ENCODE assay signal across 9 cellular contexts in the genomic region with DNA sequence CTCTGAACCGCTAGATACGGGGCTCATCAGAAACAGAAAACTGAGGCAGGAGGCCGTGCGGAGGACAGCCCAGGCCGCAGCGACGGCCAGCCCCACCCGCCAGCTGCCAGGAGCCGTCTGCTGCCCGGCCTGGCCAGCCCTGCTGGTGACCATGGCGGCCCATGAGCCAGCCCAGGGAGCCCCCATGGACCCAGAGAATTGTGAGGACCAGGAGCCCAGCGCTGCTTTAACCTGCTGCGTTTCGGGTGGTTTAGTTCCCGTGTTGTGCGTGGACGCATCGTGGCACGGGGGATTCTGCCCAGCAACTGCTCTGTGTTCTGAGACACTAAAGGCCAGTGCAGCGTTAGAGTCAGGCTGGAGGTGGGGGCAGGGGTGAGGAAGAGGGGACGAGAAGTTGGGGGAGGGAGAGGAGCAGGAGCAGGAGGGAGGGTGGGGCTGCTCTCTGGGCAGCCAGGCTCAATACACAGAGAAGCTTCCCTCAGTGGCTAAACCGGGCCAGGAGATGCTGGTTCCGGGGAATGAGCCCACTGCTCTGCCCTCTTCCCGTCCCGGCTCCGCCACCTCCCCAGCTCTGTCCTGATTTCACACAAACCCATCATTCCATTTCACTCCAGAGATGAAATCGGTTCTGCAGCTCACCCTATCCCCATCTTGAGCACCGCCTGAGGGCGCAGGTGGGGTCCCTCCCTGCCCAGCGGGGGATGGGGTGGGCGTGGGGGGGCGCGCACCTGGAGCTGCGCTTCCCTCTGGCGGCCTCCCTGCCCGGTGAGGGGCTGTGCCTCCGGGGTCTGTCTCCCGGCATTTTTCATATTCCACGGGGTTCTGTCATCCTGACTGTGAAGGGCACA. TPM values are rescaled to one million over a fixed set of nuclear protein-coding genes. Genes with fewer than 3 reads are reported as not detected.
DNase-seq lines count a peak whose midpoint lies in the region; ATAC-seq, FAIRE-seq and TF ChIP-seq lines count a peak whose summit lies in the region.
"Had no signal": no experiment of that assay in that cellular context is flagged by ENCODE, and none has a peak within 500 bp of the region (broad histone marks: within the 10 kb centered on the region; RNA-seq: fewer than 3 reads in every experiment).

No MANE protein-coding gene starts in this region.

- intact Hi-C loops in CD4-positive, alpha-beta memory T cell (cut with micrococcal nuclease), result loop anchor here (1.0 kb wide), 5 partner anchors 10 to 301 kb away; a partner anchor contains a TSS
- intact Hi-C loops in OCI-LY7 (cut with micrococcal nuclease; ENCODE audit: unreplicated experiment), result no loop called here
- intact Hi-C loops in endothelial cell of umbilical vein (cut with micrococcal nuclease), result no loop called here

- CTCF ChIA-PET in CD4-positive, alpha-beta memory T cell (lab: Charles Lee; ENCODE audit: partially characterized antibody), result interaction anchor here (1.1 to 4.6 kb wide), 4 partner anchors 9 to 42 kb away, joined by 3 to 14 read pairs (median 6); no protein-coding TSS in a partner anchor
- CTCF ChIA-PET in OCI-LY7 (lab: Charles Lee; ENCODE audit: unreplicated experiment) (interaction anchor here (0.6 kb wide), 1 partner anchor 986 kb away, joined by 3 read pairs; no protein-coding TSS in a partner anchor), endothelial cell of umbilical vein (lab: Charles Lee) (interaction anchor here (1.4 to 1.6 kb wide), 2 partner anchors 35 to 226 kb away, joined by 3 to 5 read pairs; no protein-coding TSS in a partner anchor)

- H3K79me2 ChIP-seq in OCI-LY7 (ENCODE audit: insufficient read depth, low read depth, low read length), result no peaks in the 10 kb centered on the region
- no peaks in the 10 kb centered on the region for H3K79me2 ChIP-seq in endothelial cell of umbilical vein (ENCODE audit: control insufficient read depth, insufficient read depth, low read length)

- FAIRE-seq in endothelial cell of umbilical vein (lab: Jason Lieb, UNC), result no peak

- BruUV-seq in OCI-LY7 (replicated peaks; lab: Mats Ljungman, UMichigan), result no TSS peak
- BruUV-seq in endothelial cell of umbilical vein (replicated peaks; lab: Mats Ljungman, UMichigan), result no TSS peak

- 0 out of 2 replicates have a peak overlapping the region, but pooled peaks have one; percentile 41 for H3K4me2 ChIP-seq in OCI-LY7 (ENCODE audit: low read length)
- H3K4me2 ChIP-seq in endothelial cell of umbilical vein (ENCODE audit: insufficient read depth, low read length), result peak overlapping the region; percentile 23

- H3K27me3 Mint-ChIP-seq in CD4-positive, alpha-beta memory T cell, result no peaks in the 10 kb centered on the region
- peaks cover 9% of the 10 kb centered on the region for H3K27me3 Mint-ChIP-seq in endothelial cell (ENCODE audit: unreplicated experiment)

- H3K27me3 ChIP-seq in CD4-positive, alpha-beta memory T cell (ENCODE audit: insufficient read depth, low read length), result no peaks in the 10 kb centered on the region
- H3K27me3 ChIP-seq in endothelial cell of umbilical vein (ENCODE audit: control insufficient read depth in 2 of 2, insufficient read depth in 2 of 2, low read length in 2 of 2), result peaks cover 0 to 5% of the 10 kb centered on the region in 2 experiments
- H3K27me3 ChIP-seq in neutrophil, result peaks cover 90% of the 10 kb centered on the region

- H3K4me1 Mint-ChIP-seq in CD4-positive, alpha-beta memory T cell, result peaks cover 23 to 65% (median 41%) of the 10 kb centered on the region in 4 donors
- peaks cover 7% of the 10 kb centered on the region for H3K4me1 Mint-ChIP-seq in endothelial cell (ENCODE audit: unreplicated experiment)

- peak overlapping the region; percentile 89 to 98 (median 96) for H3K4me3 Mint-ChIP-seq in CD4-positive, alpha-beta memory T cell
- no peak overlapping the region for H3K4me3 Mint-ChIP-seq in endothelial cell (ENCODE audit: unreplicated experiment)

- peak overlapping the region; percentile 88 to 99 (median 96) for H3K27ac Mint-ChIP-seq in CD4-positive, alpha-beta memory T cell
- no peak overlapping the region for H3K27ac Mint-ChIP-seq in endothelial cell (ENCODE audit: unreplicated experiment)

- ATAC-seq in activated CD4-positive, CD25-positive, alpha-beta regulatory T cell treated with anti-CD3 and anti-CD28 coated beads, Interleukin-2, amount 50 U/mL, for 24 hours, result no peak
- ATAC-seq in GM18858 (IDR thresholded peaks at IDR 0.05; ENCODE audit: unreplicated experiment), result no peak

- peaks cover 49% of the 10 kb centered on the region for H3K4me1 ChIP-seq in CD4-positive, alpha-beta memory T cell (ENCODE audit: insufficient read depth, low read length)
- H3K4me1 ChIP-seq in OCI-LY7 (ENCODE audit: insufficient read depth, low read length, poor library complexity, severe bottlenecking) (no peaks in the 10 kb centered on the region), endothelial cell of umbilical vein (ENCODE audit: control insufficient read depth, extremely low read depth, insufficient read depth, low read length) (peaks cover 8% of the 10 kb centered on the region), neutrophil (ENCODE audit: control insufficient read depth in 1 of 2, insufficient read depth in 1 of 2, low read depth in 1 of 2, low read length in 1 of 2) (peaks cover 21 to 28% of the 10 kb centered on the region in 2 experiments)

- H3K4me3 ChIP-seq in CD4-positive, alpha-beta memory T cell (ENCODE audit: low read length in 2 of 2), result peak overlapping the region; percentile 34 to 71
- H3K4me3 ChIP-seq in OCI-LY7 (ENCODE audit: low read depth, low read length, poor library complexity, severe bottlenecking) (no peak overlapping the region), endothelial cell of umbilical vein (replicated peaks in 1 of 3; ENCODE audit: insufficient read depth in 1 of 3, low read depth in 1 of 3, low read length in 3 of 3) (peak overlapping the region in 1 of 3 experiments; percentile 44), neutrophil (ENCODE audit: low read depth in 1 of 2, low read length in 1 of 2) (peak overlapping the region; percentile 68 to 78)

- TF ChIP-seq POLR2A in endothelial cell of umbilical vein (IDR thresholded peaks at IDR 0.05; ENCODE audit: low read depth, low read length), result no peak

- H3K36me3 ChIP-seq in CD4-positive, alpha-beta memory T cell (ENCODE audit: insufficient read depth, low read length), result no peaks in the 10 kb centered on the region
- H3K36me3 ChIP-seq in OCI-LY7 (ENCODE audit: insufficient read depth, low read length) (no peaks in the 10 kb centered on the region), endothelial cell of umbilical vein (ENCODE audit: control insufficient read depth in 2 of 2, extremely low read depth in 1 of 2, insufficient read depth in 2 of 2, low read length in 2 of 2) (no peaks in the 10 kb centered on the region), neutrophil (no peaks in the 10 kb centered on the region)

- peak overlapping the region; percentile 74 for H3K27ac ChIP-seq in CD4-positive, alpha-beta memory T cell (ENCODE audit: low read depth, low read length)
- H3K27ac ChIP-seq in OCI-LY7 (ENCODE audit: low read depth, low read length, poor library complexity, severe bottlenecking) (no peak overlapping the region), endothelial cell of umbilical vein (ENCODE audit: insufficient read depth, low read depth, low read length) (no peak overlapping the region), neutrophil (peak overlapping the region; percentile 82)

- H3K36me3 Mint-ChIP-seq in CD4-positive, alpha-beta memory T cell, result peaks cover 5 to 9% of the 10 kb centered on the region in 2 donors
- H3K36me3 Mint-ChIP-seq in endothelial cell (ENCODE audit: low read depth, unreplicated experiment), result no peaks in the 10 kb centered on the region

- no peak for TF ChIP-seq CTCF in OCI-LY7 (conservative IDR thresholded peaks at IDR 0.05; ENCODE audit: low read length)
- TF ChIP-seq CTCF in endothelial cell of umbilical vein (IDR thresholded peaks at IDR 0.05; ENCODE audit: extremely low read depth in 1 of 2, insufficient read depth in 1 of 2, low read depth in 1 of 2, low read length in 2 of 2), result no peak
- TF ChIP-seq CTCF in neutrophil (IDR thresholded peaks at IDR 0.05), result no peak
- TF ChIP-seq CTCF in endothelial cell (IDR thresholded peaks at IDR 0.05; ENCODE audit: unreplicated experiment), result no peak

- H3K9me2 ChIP-seq in OCI-LY7 (ENCODE audit: insufficient read depth, low read length), result no peaks in the 10 kb centered on the region

- no peaks in the 10 kb centered on the region for H3K9me1 ChIP-seq in endothelial cell of umbilical vein (replicated peaks; ENCODE audit: control insufficient read depth, extremely low read depth, insufficient read depth, low read length)

- H3K9me3 Mint-ChIP-seq in CD4-positive, alpha-beta memory T cell, result peaks cover 0 to 17% (median 7%) of the 10 kb centered on the region in 8 donors
- H3K9me3 Mint-ChIP-seq in endothelial cell (ENCODE audit: unreplicated experiment), result no peaks in the 10 kb centered on the region

- H3K9me3 ChIP-seq in CD4-positive, alpha-beta memory T cell (ENCODE audit: control insufficient read depth in 1 of 2, low read length in 2 of 2), result peaks cover 0 to 1% of the 10 kb centered on the region in 2 donors
- H3K9me3 ChIP-seq in OCI-LY7 (ENCODE audit: low read length) (no peaks in the 10 kb centered on the region), endothelial cell of umbilical vein (replicated peaks; ENCODE audit: control insufficient read depth, insufficient read depth, low read length) (no peaks in the 10 kb centered on the region), neutrophil (peaks cover 5% of the 10 kb centered on the region)

- H2AFZ ChIP-seq in OCI-LY7 (ENCODE audit: low read length) (no peak overlapping the region), endothelial cell of umbilical vein (ENCODE audit: low read depth, low read length) (peak overlapping the region; percentile 50)

- in situ Hi-C loops in KBM-7 (cut with MboI; ENCODE audit: low pct_unique_long_range_greater_than_20kb, low sequenced_read_pairs), result no loop called here

- H4K20me1 ChIP-seq in OCI-LY7 (ENCODE audit: insufficient read depth, low read length) (no peaks in the 10 kb centered on the region), endothelial cell of umbilical vein (replicated peaks; ENCODE audit: control insufficient read depth, extremely low read depth, insufficient read depth, low read length) (no peaks in the 10 kb centered on the region)

- dilution Hi-C loops in endothelial cell of umbilical vein (cut with MboI; ENCODE audit: extremely low pct_ligation_motif_present, low sequenced_read_pairs), result no loop called here

- H3K9ac ChIP-seq in endothelial cell of umbilical vein (replicated peaks; ENCODE audit: extremely low read depth, insufficient read depth, low read length), result no peak overlapping the region

- DNase-seq in CD4-positive, alpha-beta memory T cell, result peak in 1 of 5 donors; percentile 22
- DNase-seq in OCI-LY7 (ENCODE audit: low spot score), result no peak
- DNase-seq in endothelial cell of umbilical vein (ENCODE audit: low read depth, low spot score), result no peak
- DNase-seq in endothelial cell (ENCODE audit: low spot score), result no peak
- DNase-seq in KBM-7, result no peak
- DNase-seq: NCI-H446 had no signal

- POLR2A ChIA-PET in CD4-positive, alpha-beta memory T cell (lab: Charles Lee; ENCODE audit: partially characterized antibody), result interaction anchor here (0.6 to 2.3 kb wide), 12 partner anchors 10 to 301 kb away, joined by 3 to 37 read pairs (median 4); a partner anchor contains a TSS
- POLR2A ChIA-PET in OCI-LY7 (lab: Charles Lee) (no interaction called here), endothelial cell of umbilical vein (lab: Charles Lee) (no interaction called here)

RNA-seq across cellular contexts. Expression of a gene that starts 44.4 kb away (rescaled TPM):
- 10 to 100 TPM; 17.0 to 18.5 TPM for total RNA-seq in CD4-positive, alpha-beta memory T cell
- polyA plus RNA-seq in CD4-positive, alpha-beta memory T cell, result 10 to 100 TPM; 13.9 to 26.0 TPM
- 25.0 and 31.0 TPM in 2 replicates for total RNA-seq in OCI-LY7 (2014; rRNA removed; shearing (Covaris generic))
- total RNA-seq in OCI-LY7 (2022), result 43.7 and 47.6 TPM in 2 replicates
- 28.0 and 29.4 TPM in 2 replicates for total RNA-seq in endothelial cell of umbilical vein
- polyA plus RNA-seq in endothelial cell of umbilical vein, result 19.4 and 20.7 TPM in 2 replicates
- 11.6 and 11.8 TPM in 2 replicates for polyA plus RNA-seq in endothelial cell of umbilical vein (2011; cell fraction: cytosol; rRNA removed)
- 14.6 and 15.6 TPM in 2 replicates for polyA plus RNA-seq in endothelial cell of umbilical vein (2011; cell fraction: nucleus; rRNA removed)
- polyA plus RNA-seq in endothelial cell of umbilical vein (2012), result 18.8 and 21.7 TPM in 2 replicates
- 4.6 and 6.2 TPM in 2 replicates for polyA minus RNA-seq in endothelial cell of umbilical vein
- 14.8 TPM for polyA minus RNA-seq in endothelial cell of umbilical vein (2011; cell fraction: cytosol; rRNA and poly(A)+ RNA removed)
- 2.7 and 5.1 TPM in 2 replicates for polyA minus RNA-seq in endothelial cell of umbilical vein (2011; cell fraction: nucleus; rRNA and poly(A)+ RNA removed)
- total RNA-seq in endothelial cell (ENCODE audit: unreplicated experiment), result 18.2 TPM

RNA-seq across cellular contexts. Expression of a gene that starts 44.6 kb away (rescaled TPM):
- 10 to 100 TPM; 42.1 to 42.9 TPM for total RNA-seq in CD4-positive, alpha-beta memory T cell
- polyA plus RNA-seq in CD4-positive, alpha-beta memory T cell, result 10 to 100 TPM in 1 of 2 donors, 1 to 10 TPM in 1; 4.0 to 13.0 TPM
- total RNA-seq in OCI-LY7 (2014; rRNA removed; shearing (Covaris generic)), result 46.2 and 47.1 TPM in 2 replicates
- total RNA-seq in OCI-LY7 (2022) (63.1 and 63.5 TPM in 2 replicates), endothelial cell of umbilical vein (23.5 and 27.2 TPM in 2 replicates), endothelial cell (ENCODE audit: unreplicated experiment) (16.1 TPM)
- polyA plus RNA-seq in endothelial cell of umbilical vein, result 10.9 and 11.4 TPM in 2 replicates
- 10.2 and 13.6 TPM in 2 replicates for polyA plus RNA-seq in endothelial cell of umbilical vein (2011; cell fraction: cytosol; rRNA removed)
- 50.7 and 55.5 TPM in 2 replicates for polyA plus RNA-seq in endothelial cell of umbilical vein (2011; cell fraction: nucleus; rRNA removed)
- polyA plus RNA-seq in endothelial cell of umbilical vein (2012), result 16.9 and 19.1 TPM in 2 replicates
- 5.1 and 9.6 TPM in 2 replicates for polyA minus RNA-seq in endothelial cell of umbilical vein
- polyA minus RNA-seq in endothelial cell of umbilical vein (2011; cell fraction: cytosol; rRNA and poly(A)+ RNA removed), result 14.8 TPM
- 9.8 and 19.6 TPM in 2 replicates for polyA minus RNA-seq in endothelial cell of umbilical vein (2011; cell fraction: nucleus; rRNA and poly(A)+ RNA removed)

Comparison
In these comparisons a context has a peak if more than half of its experiments do, and no peak if none do; other contexts are left out.
1. H3K27ac ChIP-seq: peak in CD4-positive, alpha-beta memory T cell (single experiment) and neutrophil (single experiment); none in OCI-LY7 (single experiment) and endothelial cell of umbilical vein (single experiment).